In genomic region chr12:85626782-85627171, GRCh38 we compare ENCODE assay signal across 17 cellular contexts.
DNase-seq lines count a peak whose midpoint lies in the region; ATAC-seq and TF ChIP-seq lines count a peak whose summit lies in the region.
"Had no signal": no experiment of that assay in that cellular context is flagged by ENCODE, and none has a peak within 500 bp of the region (broad histone marks: within the 10 kb centered on the region; RNA-seq: fewer than 3 reads in every experiment).

No MANE protein-coding gene starts in this region.

- H3K9ac ChIP-seq in mesenchymal stem cell (ENCODE audit: low read length) = peak overlapping the region; percentile 55

- H3K4me1 ChIP-seq in ACC112 (ENCODE audit: control insufficient read depth, insufficient read depth, low read length, unreplicated experiment) (peaks cover 25% of the 10 kb centered on the region), HEK293 (ENCODE audit: control insufficient read depth, insufficient read depth, low read length) (peaks cover 5% of the 10 kb centered on the region; the same call in 1 of the 2 replicates), mesenchymal stem cell (ENCODE audit: control insufficient read depth, insufficient read depth, low read depth, low read length) (peaks cover 1% of the 10 kb centered on the region)

- POLR2A ChIA-PET in HEK293 (lab: Yijun Ruan, JAX) = interaction anchor here (0.6 kb wide), 1 partner anchor 229 kb away, joined by 3 read pairs; no protein-coding TSS in a partner anchor

- CTCF ChIA-PET in HEK293 (lab: Yijun Ruan, JAX) = no interaction called here

- H2BK120ac ChIP-seq in mesenchymal stem cell (ENCODE audit: low read depth, low read length) = no peak overlapping the region

- no peaks in the 10 kb centered on the region for H3K79me2 ChIP-seq in ACC112 (ENCODE audit: control insufficient read depth, insufficient read depth, low read length, unreplicated experiment)

- H4K8ac ChIP-seq in mesenchymal stem cell (ENCODE audit: low read length) = no peak overlapping the region

- H3K27ac ChIP-seq in ACC112 (ENCODE audit: low read depth, low read length) = peak overlapping the region; percentile 78
- H3K27ac ChIP-seq in HEK293 (ENCODE audit: extremely low read depth, low read depth, low read length) = no peak overlapping the region
- peak overlapping the region; percentile 26 for H3K27ac ChIP-seq in mesenchymal stem cell (ENCODE audit: low read length, poor library complexity, severe bottlenecking)
- H3K27ac ChIP-seq in coronary artery = no peak overlapping the region

- no peak overlapping the region for H3K27ac Mint-ChIP-seq in stimulated activated naive B cell treated with anti-CD40 and anti-IgM and Interleukin-4, amounts not matched to agents 10 μg/mL and 1 μg/mL and 100 μg/mL, for 72 hours
- H3K27ac Mint-ChIP-seq: B cell; CD4-positive, alpha-beta memory T cell; GM23338 had no signal

- H3K23ac ChIP-seq in mesenchymal stem cell (ENCODE audit: low read length in 2 of 2) = no peak overlapping the region

- no peak overlapping the region for H3K4me3 ChIP-seq in ACC112 (ENCODE audit: low read depth, low read length)
- H3K4me3 ChIP-seq in HEK293 (ENCODE audit: low read depth, low read length) = no peak overlapping the region
- no peak overlapping the region for H3K4me3 ChIP-seq in mesenchymal stem cell (ENCODE audit: insufficient read depth in 1 of 2, low read depth in 1 of 2, low read length in 2 of 2)
- no peak overlapping the region for H3K4me3 ChIP-seq in coronary artery
- H3K4me3 ChIP-seq: GM23338 had no signal

- no peaks in the 10 kb centered on the region for H3K27me3 Mint-ChIP-seq in stimulated activated naive B cell treated with anti-CD40 and anti-IgM and Interleukin-4, amounts not matched to agents 10 μg/mL and 1 μg/mL and 100 μg/mL, for 72 hours
- H3K27me3 Mint-ChIP-seq: B cell; CD4-positive, alpha-beta memory T cell had no signal

- WGBS in mesenchymal stem cell = 56% methylated on average over 1 of the region's 1 CpG

- no peaks in the 10 kb centered on the region for H3K27me3 ChIP-seq in ACC112 (ENCODE audit: insufficient read depth, low read length)
- no peaks in the 10 kb centered on the region for H3K27me3 ChIP-seq in mesenchymal stem cell (ENCODE audit: control insufficient read depth in 1 of 2, insufficient read depth in 1 of 2, low read length in 2 of 2)

- H2BK12ac ChIP-seq in mesenchymal stem cell (ENCODE audit: low read length in 2 of 2) = no peak overlapping the region

- TF ChIP-seq CTCF in HEK293 (tag by site-specific recombination; IDR thresholded peaks at IDR 0.05) (no peak), coronary artery (IDR thresholded peaks at IDR 0.05) (no peak)

- no peak overlapping the region for H3K4ac ChIP-seq in mesenchymal stem cell (ENCODE audit: low read depth in 1 of 2, low read length in 2 of 2)

- peak overlapping the region; percentile 94 for H2BK15ac ChIP-seq in mesenchymal stem cell (ENCODE audit: low read depth, poor library complexity, severe bottlenecking)

- no peaks in the 10 kb centered on the region for H3K4me1 Mint-ChIP-seq in stimulated activated naive B cell treated with anti-CD40 and anti-IgM and Interleukin-4, amounts not matched to agents 10 μg/mL and 1 μg/mL and 100 μg/mL, for 72 hours
- H3K4me1 Mint-ChIP-seq: B cell; CD4-positive, alpha-beta memory T cell; GM23338 had no signal

- peaks cover 3% of the 10 kb centered on the region in 2 donors for H3K9me3 Mint-ChIP-seq in stimulated activated naive B cell treated with anti-CD40 and anti-IgM and Interleukin-4, amounts not matched to agents 10 μg/mL and 1 μg/mL and 100 μg/mL, for 72 hours
- H3K9me3 Mint-ChIP-seq: GM23338 had no signal

- no peak overlapping the region for H3K4me3 Mint-ChIP-seq in stimulated activated naive B cell treated with anti-CD40 and anti-IgM and Interleukin-4, amounts not matched to agents 10 μg/mL and 1 μg/mL and 100 μg/mL, for 72 hours
- H3K4me3 Mint-ChIP-seq: B cell; CD4-positive, alpha-beta memory T cell; GM23338 had no signal

- no peaks in the 10 kb centered on the region for H3K36me3 ChIP-seq in ACC112 (ENCODE audit: insufficient read depth, low read length)
- H3K36me3 ChIP-seq in HEK293 (ENCODE audit: control insufficient read depth in 2 of 2, insufficient read depth in 1 of 2, low read length in 2 of 2) = no peaks in the 10 kb centered on the region
- H3K36me3 ChIP-seq in mesenchymal stem cell (ENCODE audit: control insufficient read depth in 1 of 2, insufficient read depth in 2 of 2, low read depth in 1 of 2, low read length in 2 of 2) = no peaks in the 10 kb centered on the region

- DNase-seq in UCSD-AML1 (lab: John Stamatoyannopoulos, UW; ENCODE audit: unreplicated experiment) = peak; percentile 8
- DNase-seq in mesenchymal stem cell = no peak
- DNase-seq in DMS79 (lab: John Stamatoyannopoulos, UW) = no peak
- no peak for DNase-seq in coronary artery (ENCODE audit: low spot score)
- no peak for DNase-seq in stimulated activated naive B cell treated with anti-CD40 and anti-IgM and Interleukin-4, amounts not matched to agents 10 μg/mL and 1 μg/mL and 100 μg/mL, for 72 hours
- DNase-seq: CD4-positive, alpha-beta memory T cell; DND-41; GF-D8; KG1; MM.1S; NCI-H1105 treated with DMSO at 0.1 percent for 48 hours; NCI-H187; Right ventricle myocardium superior had no signal

- ATAC-seq in stimulated activated naive B cell treated with anti-CD40 and anti-IgM and Interleukin-4, amounts not matched to agents 10 μg/mL and 1 μg/mL and 100 μg/mL, for 72 hours (replicated peaks) = no peak
- ATAC-seq: GM23338 had no signal

- H3K14ac ChIP-seq in mesenchymal stem cell (ENCODE audit: low read length in 2 of 2) = no peak overlapping the region

- no peaks in the 10 kb centered on the region for H3K36me3 Mint-ChIP-seq in stimulated activated naive B cell treated with anti-CD40 and anti-IgM and Interleukin-4, amounts not matched to agents 10 μg/mL and 1 μg/mL and 100 μg/mL, for 72 hours
- H3K36me3 Mint-ChIP-seq: CD4-positive, alpha-beta memory T cell had no signal

- H2AK5ac ChIP-seq in mesenchymal stem cell (ENCODE audit: low read length, severe bottlenecking) = no peak overlapping the region

- no peaks in the 10 kb centered on the region for H3K79me1 ChIP-seq in mesenchymal stem cell (replicated peaks; ENCODE audit: low read length, poor library complexity, severe bottlenecking)

- no peak overlapping the region for H3K4me2 ChIP-seq in mesenchymal stem cell (ENCODE audit: low read length, poor library complexity, severe bottlenecking)
- H3K4me2 ChIP-seq: GM23338 had no signal

- no peak overlapping the region for H2BK5ac ChIP-seq in mesenchymal stem cell (ENCODE audit: low read depth, low read length, poor library complexity, severe bottlenecking)

- no peaks in the 10 kb centered on the region for H3K9me3 ChIP-seq in HEK293 (ENCODE audit: control insufficient read depth, insufficient read depth, low read depth, low read length)
- H3K9me3 ChIP-seq in mesenchymal stem cell (ENCODE audit: control insufficient read depth, low read length) = no peaks in the 10 kb centered on the region

- H2AFZ ChIP-seq in ACC112 (ENCODE audit: low read length, unreplicated experiment) (no peak overlapping the region), mesenchymal stem cell (ENCODE audit: low read depth, low read length) (no peak overlapping the region)
- H2AFZ ChIP-seq: GM23338 had no signal

- no peak overlapping the region for H4K91ac ChIP-seq in mesenchymal stem cell (ENCODE audit: low read length)

- H3K18ac ChIP-seq in mesenchymal stem cell (ENCODE audit: low read depth in 1 of 2, low read length in 2 of 2) = no peak overlapping the region

TF ChIP-seq in HEK293, 187 proteins besides CTCF, POLR2A, EP300 and RAD21:
- 0 out of 2 replicates have a peak, but pooled peaks have one; percentile 8 for TF ChIP-seq ZNF24 (tag by site-specific recombination; IDR thresholded peaks at IDR 0.05)
- TF ChIP-seq YY1 (tag by site-specific recombination; IDR thresholded peaks at IDR 0.05) = no peak
- TF ChIP-seq ZNF18 (tag by site-specific recombination; IDR thresholded peaks at IDR 0.05) = peak; percentile 57
- no peak for TF ChIP-seq ZNF707 (tag by site-specific recombination; IDR thresholded peaks at IDR 0.05)

Comparison
In these comparisons a context has a peak if more than half of its experiments do, and no peak if none do; other contexts are left out.
1. H3K27ac ChIP-seq: peak in ACC112 (single experiment) and mesenchymal stem cell (single experiment); none in HEK293 (single experiment) and coronary artery (0 of 2).